26 cellular contexts compared by ENCODE assay signal in genomic region chr7:100504887-100505611, GRCh38. TPM values are rescaled to one million over a fixed set of nuclear protein-coding genes. Genes with fewer than 3 reads are reported as not detected.
"Had no signal": no experiment of that assay in that cellular context is flagged by ENCODE, and none has a peak within 500 bp of the region (broad histone marks: within the 10 kb centered on the region; RNA-seq: fewer than 3 reads in every experiment).

No MANE protein-coding gene starts in this region.

- H3K4me1 Mint-ChIP-seq: activated CD4-positive, alpha-beta T cell treated with anti-CD3 and anti-CD28 coated beads, Interleukin-2, amount 10 ng/mL, durations not matched to agents 7 days and 5 days; central memory CD8-positive, alpha-beta T cell had no signal

- H3K27ac ChIP-seq: SK-N-MC, VCaP had no signal

- H3K36me3 Mint-ChIP-seq: activated CD4-positive, alpha-beta memory T cell treated with anti-CD3 and anti-CD28 coated beads for 36 hours; activated naive CD8-positive, alpha-beta T cell; brain; T-cell had no signal

- H3K4me3 ChIP-seq: SK-N-MC had no signal

- ATAC-seq: activated T-cell treated with anti-CD3 and anti-CD28 coated beads, Interleukin-2, amount 50 U/mL, for 4 hours; PC-3; T-cell had no signal

- H3K27me3 Mint-ChIP-seq: activated CD4-positive, alpha-beta memory T cell treated with anti-CD3 and anti-CD28 coated beads for 36 hours; activated naive CD8-positive, alpha-beta T cell; central memory CD8-positive, alpha-beta T cell; T-cell had no signal

- H3K27ac Mint-ChIP-seq: activated CD4-positive, alpha-beta memory T cell treated with anti-CD3 and anti-CD28 coated beads for 36 hours; activated CD4-positive, alpha-beta T cell treated with anti-CD3 and anti-CD28 coated beads, Interleukin-2, amount 10 ng/mL, durations not matched to agents 7 days and 5 days; activated naive CD4-positive, alpha-beta T cell treated with anti-CD3 and anti-CD28 coated beads for 36 hours; activated naive CD8-positive, alpha-beta T cell; brain; T-cell had no signal

- H3K9me3 Mint-ChIP-seq: activated CD4-positive, alpha-beta memory T cell treated with anti-CD3 and anti-CD28 coated beads for 36 hours; activated CD4-positive, alpha-beta T cell treated with anti-CD3 and anti-CD28 coated beads, Interleukin-2, amount 10 ng/mL, durations not matched to agents 7 days and 5 days; activated naive CD4-positive, alpha-beta T cell treated with anti-CD3 and anti-CD28 coated beads for 36 hours; activated T-cell treated with anti-CD3 and anti-CD28 coated beads, Interleukin-2, amount 50 U/mL, for 4 hours; central memory CD8-positive, alpha-beta T cell; T-cell had no signal

- DNase-seq: activated CD4-positive, alpha-beta memory T cell treated with anti-CD3 and anti-CD28 coated beads for 36 hours; activated CD4-positive, alpha-beta T cell treated with anti-CD3 and anti-CD28 coated beads, Interleukin-2, amount 10 ng/mL, durations not matched to agents 7 days and 5 days; activated CD4-positive, CD25-positive, alpha-beta regulatory T cell; activated CD8-positive, alpha-beta memory T cell treated with anti-CD3 and anti-CD28 coated beads for 24 hours; activated gamma-delta T cell; activated naive CD4-positive, alpha-beta T cell treated with anti-CD3 and anti-CD28 coated beads for 36 hours; activated T-cell treated with anti-CD3 and anti-CD28 coated beads, Interleukin-2, amount 50 U/mL, for 4 hours; amygdala; MM.1S; NCI-H1105; NCI-H1436; NCI-H1694 treated with DMSO at 0.1 percent for 48 hours; NCI-H2029 treated with DMSO at 0.1 percent for 48 hours; NCI-H446; NCI-H524; PC-3; SIG-M5; T-cell; T-helper 2 cell; T1000 had no signal

- H3K4me3 Mint-ChIP-seq: activated CD4-positive, alpha-beta memory T cell treated with anti-CD3 and anti-CD28 coated beads for 36 hours; activated CD4-positive, alpha-beta T cell treated with anti-CD3 and anti-CD28 coated beads, Interleukin-2, amount 10 ng/mL, durations not matched to agents 7 days and 5 days; activated naive CD4-positive, alpha-beta T cell treated with anti-CD3 and anti-CD28 coated beads for 36 hours; activated naive CD8-positive, alpha-beta T cell; activated T-cell treated with anti-CD3 and anti-CD28 coated beads, Interleukin-2, amount 50 U/mL, for 4 hours; brain; central memory CD8-positive, alpha-beta T cell; T-cell had no signal

RNA-seq across cellular contexts. Expression of gene NYAP1, which starts 21.3 kb away (rescaled TPM):
- total RNA-seq: RPMI7951 had no signal

RNA-seq across cellular contexts. Expression of gene SPACDR, which starts 41.0 kb away (rescaled TPM):
- total RNA-seq: RPMI7951 had no signal
